In the genomic region with DNA sequence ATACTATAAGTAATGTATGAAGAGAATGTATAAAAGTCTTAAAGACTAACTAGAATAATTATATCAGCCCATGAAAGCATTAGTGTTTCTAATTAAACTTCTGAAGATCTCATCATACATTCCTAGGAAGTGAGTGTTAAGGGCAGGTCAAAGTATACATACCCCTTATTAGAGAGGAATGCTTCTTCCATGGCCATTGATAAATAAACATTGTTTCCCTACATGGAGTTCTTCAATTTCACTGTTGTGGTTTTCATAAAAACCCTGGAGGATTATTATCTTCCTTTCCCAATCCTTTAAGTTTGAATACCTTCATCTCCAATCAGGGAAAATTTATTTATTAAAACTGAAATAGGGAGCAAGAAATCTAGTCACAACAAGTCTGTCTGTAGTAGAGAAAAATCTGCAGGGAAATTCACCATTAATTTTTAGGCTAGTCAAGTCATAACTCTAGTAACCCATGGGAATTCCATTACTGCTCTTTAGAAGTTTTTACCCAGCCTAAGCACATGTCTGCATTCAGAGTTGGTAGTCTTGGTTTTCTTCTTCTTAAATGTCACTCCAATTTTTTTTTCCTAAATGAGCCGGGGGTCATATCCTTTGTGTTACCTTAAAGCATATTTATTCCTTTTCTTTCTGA, we compare ENCODE assay signal across 14 cellular contexts.
A peak's percentile ranks its signal among the peaks of the same experiment; 100 is the strongest.
DNase-seq lines count a peak whose midpoint lies in the region; ATAC-seq and TF ChIP-seq lines count a peak whose summit lies in the region.
"Had no signal": no experiment of that assay in that cellular context is flagged by ENCODE, and none has a peak within 500 bp of the region (broad histone marks: within the 10 kb centered on the region; RNA-seq: fewer than 3 reads in every experiment).

No MANE protein-coding gene starts in this region.

- peaks cover 8% of the 10 kb centered on the region for H3K4me1 Mint-ChIP-seq in endothelial cell (ENCODE audit: unreplicated experiment)
- H3K4me1 Mint-ChIP-seq: brain had no signal

- H3K4me3 ChIP-seq in HFF-Myc (replicated peaks; ENCODE audit: low read depth, low read length) (no peak overlapping the region), foreskin fibroblast (ENCODE audit: low read depth in 1 of 2, low read length in 2 of 2) (no peak overlapping the region), MM.1S (ENCODE audit: low read length) (no peak overlapping the region)
- H3K4me3 ChIP-seq: prostate gland had no signal

- no peak overlapping the region for H3K4me2 ChIP-seq in MM.1S (ENCODE audit: low read depth, low read length)

- no peak overlapping the region for H2AFZ ChIP-seq in MM.1S (ENCODE audit: low read length)

- no peak for ATAC-seq in GM21390 (IDR thresholded peaks at IDR 0.05; ENCODE audit: unreplicated experiment)
- ATAC-seq: activated CD8-positive, alpha-beta memory T cell treated with anti-CD3 and anti-CD28 coated beads, Interleukin-2, amount 10 ng/mL, durations not matched to agents 7 days and 5 days had no signal

- peaks cover 40% of the 10 kb centered on the region for H3K27me3 ChIP-seq in MM.1S (replicated peaks; ENCODE audit: insufficient read depth, low read length)

- H3K4me1 ChIP-seq in MM.1S (ENCODE audit: low read length) = peaks cover 52% of the 10 kb centered on the region
- H3K4me1 ChIP-seq: prostate gland had no signal

- no peaks in the 10 kb centered on the region for H4K20me1 ChIP-seq in MM.1S (ENCODE audit: insufficient read depth, low read length)

- H3K36me3 ChIP-seq in MM.1S (replicated peaks; ENCODE audit: insufficient read depth, low read length) = no peaks in the 10 kb centered on the region
- H3K36me3 ChIP-seq: prostate gland had no signal

- H3K79me2 ChIP-seq in MM.1S (ENCODE audit: low read length) = no peaks in the 10 kb centered on the region

- TF ChIP-seq CTCF in HFF-Myc (IDR thresholded peaks at IDR 0.05; ENCODE audit: low read depth, low read length, missing control alignments) = no peak
- no peak for TF ChIP-seq CTCF in foreskin fibroblast (IDR thresholded peaks at IDR 0.05; ENCODE audit: low read depth, low read length)
- TF ChIP-seq CTCF in MM.1S (IDR thresholded peaks at IDR 0.05; ENCODE audit: low read length) = no peak
- no peak for TF ChIP-seq CTCF in endothelial cell (IDR thresholded peaks at IDR 0.05; ENCODE audit: unreplicated experiment)

- peaks cover 2% of the 10 kb centered on the region for H3K27me3 Mint-ChIP-seq in endothelial cell (ENCODE audit: unreplicated experiment)

- H3K9me2 ChIP-seq in MM.1S (replicated peaks; ENCODE audit: insufficient read depth, low read length) = no peaks in the 10 kb centered on the region

- H3K27ac ChIP-seq in MM.1S (ENCODE audit: low read length) = no peak overlapping the region
- H3K27ac ChIP-seq: prostate gland had no signal

- no peaks in the 10 kb centered on the region for H3K9me3 Mint-ChIP-seq in endothelial cell (ENCODE audit: unreplicated experiment)

- H3K9me3 ChIP-seq in MM.1S (replicated peaks; ENCODE audit: insufficient read depth, low read length) = no peaks in the 10 kb centered on the region
- H3K9me3 ChIP-seq: prostate gland had no signal

- no peak overlapping the region for H3K27ac Mint-ChIP-seq in endothelial cell (ENCODE audit: unreplicated experiment)
- H3K27ac Mint-ChIP-seq: activated CD8-positive, alpha-beta memory T cell treated with anti-CD3 and anti-CD28 coated beads, Interleukin-2, amount 10 ng/mL, durations not matched to agents 7 days and 5 days; brain; T-helper 1 cell treated with Interleukin-12 subunit alpha and Interleukin-12 subunit beta and Interleukin-4 antibody, amounts not matched to agents 30 μg/mL and 1 μg/mL, for 36 hours had no signal

- no peaks in the 10 kb centered on the region for H3K36me3 Mint-ChIP-seq in endothelial cell (ENCODE audit: low read depth, unreplicated experiment)
- H3K36me3 Mint-ChIP-seq: brain had no signal

- no peak overlapping the region for H3K9ac ChIP-seq in MM.1S (ENCODE audit: low read length)

- H3K4me3 Mint-ChIP-seq in endothelial cell (ENCODE audit: unreplicated experiment) = no peak overlapping the region
- H3K4me3 Mint-ChIP-seq: activated CD8-positive, alpha-beta memory T cell treated with anti-CD3 and anti-CD28 coated beads, Interleukin-2, amount 10 ng/mL, durations not matched to agents 7 days and 5 days; brain; T-helper 1 cell treated with Interleukin-12 subunit alpha and Interleukin-12 subunit beta and Interleukin-4 antibody, amounts not matched to agents 30 μg/mL and 1 μg/mL, for 36 hours had no signal

- DNase-seq in A172 (ENCODE audit: low spot score) (peak; percentile 81), HFF-Myc (ENCODE audit: extremely low read depth, low read depth) (peak; percentile 69), amniotic epithelial cell (ENCODE audit: low read depth) (peak; percentile 32), foreskin fibroblast (peak; percentile 79 to 87), MM.1S (no peak), HuH-7.5 (ENCODE audit: low spot score) (no peak), endothelial cell (ENCODE audit: low spot score) (no peak)
- DNase-seq: activated CD8-positive, alpha-beta memory T cell treated with anti-CD3 and anti-CD28 coated beads, Interleukin-2, amount 10 ng/mL, durations not matched to agents 7 days and 5 days; NCI-H1930; NCI-H69 had no signal

- peaks cover 18% of the 10 kb centered on the region for H3F3A ChIP-seq in MM.1S (ENCODE audit: insufficient read depth, low read length)

Comparison
In these comparisons a context has a peak if more than half of its experiments do, and no peak if none do; other contexts are left out.
1. DNase-seq: peak in A172 (single experiment), HFF-Myc (single experiment), amniotic epithelial cell (single experiment) and foreskin fibroblast (2 of 2); none in MM.1S (single experiment), HuH-7.5 (single experiment) and endothelial cell (single experiment).